ENCODE assay signal across 8 cellular contexts in genomic region chr5:96935556-96936430, GRCh38. TPM values are rescaled to one million over a fixed set of nuclear protein-coding genes. Genes with fewer than 3 reads are reported as not detected.
DNase-seq lines count a peak whose midpoint lies in the region; ATAC-seq and TF ChIP-seq lines count a peak whose summit lies in the region.

Gene LNPEP (plus strand): TSS chr5:96936080. CDS start chr5:96936156, 76 bp downstream.

- H3K9me3 Mint-ChIP-seq in natural killer cell treated with Interleukin-12 subunit alpha and Interleukin-12 subunit beta and Interleukin-15 and Interleukin-18, amount 100 ng/mL, for 72 hours = no peaks in the 10 kb centered on the region

- TF ChIP-seq CTCF in RWPE2 (IDR thresholded peaks at IDR 0.05; ENCODE audit: poor library complexity, severe bottlenecking) = no peak

- peaks cover 6% of the 10 kb centered on the region for H3K36me3 Mint-ChIP-seq in natural killer cell treated with Interleukin-12 subunit alpha and Interleukin-12 subunit beta and Interleukin-15 and Interleukin-18, amount 100 ng/mL, for 72 hours

- peaks cover 27% of the 10 kb centered on the region for H3K4me1 ChIP-seq in RWPE2 (ENCODE audit: insufficient read depth, poor library complexity, severe bottlenecking)

- H3K27me3 ChIP-seq in RWPE2 (ENCODE audit: insufficient read depth, poor library complexity, severe bottlenecking) = no peaks in the 10 kb centered on the region

- H3K4me3 ChIP-seq in RWPE2 (ENCODE audit: severe bottlenecking) = peak within 1 kb of the TSS; percentile 62

- peak within 1 kb of the TSS; percentile 87 for H3K27ac ChIP-seq in RWPE2 (ENCODE audit: poor library complexity, severe bottlenecking)

- H3K4me1 Mint-ChIP-seq in natural killer cell treated with Interleukin-12 subunit alpha and Interleukin-12 subunit beta and Interleukin-15 and Interleukin-18, amount 100 ng/mL, for 72 hours (ENCODE audit: low read depth in 2 of 2) = peaks cover 57 to 71% of the 10 kb centered on the region in 2 donors

- 0 out of 2 replicates have a peak, but pooled peaks cover 4% of the 10 kb centered on the region for H3K36me3 ChIP-seq in RWPE2 (ENCODE audit: low read depth)

- no peaks in the 10 kb centered on the region for H3K9me3 ChIP-seq in RWPE2 (ENCODE audit: severe bottlenecking)

- H3K27ac Mint-ChIP-seq in natural killer cell treated with Interleukin-12 subunit alpha and Interleukin-12 subunit beta and Interleukin-15 and Interleukin-18, amount 100 ng/mL, for 72 hours = peak within 1 kb of the TSS; percentile 93 to 95

- peak; percentile 99 for DNase-seq in Daoy (ENCODE audit: low read depth)
- peak; percentile 98 for DNase-seq in H4 (ENCODE audit: low spot score)
- peak; percentile 99 for DNase-seq in LoVo (ENCODE audit: low spot score)
- peak; percentile 99 for DNase-seq in RWPE2 (ENCODE audit: low spot score)
- DNase-seq in activated T-helper 9 cell treated with anti-CD3 and anti-CD28 coated beads, Interleukin-2, amount 50 U/mL, for 16 hours (ENCODE audit: low read depth) = peak; percentile 92
- peak; percentile 94 for DNase-seq in fibroblast of peridontal ligament (ENCODE audit: extremely low read depth)
- DNase-seq in natural killer cell treated with Interleukin-12 subunit alpha and Interleukin-12 subunit beta and Interleukin-15 and Interleukin-18, amount 100 ng/mL, for 72 hours (ENCODE audit: low spot score) = peak; percentile 97
- peak; percentile 95 for DNase-seq in stimulated activated naive CD8-positive, alpha-beta T cell treated with anti-CD3 and anti-CD28 coated beads, Interleukin-15, Interleukin-2, amounts not matched to agents 100 U/mL and 50 U/mL, for 24 hours

- peak within 1 kb of the TSS; percentile 90 for H3K4me3 Mint-ChIP-seq in natural killer cell treated with Interleukin-12 subunit alpha and Interleukin-12 subunit beta and Interleukin-15 and Interleukin-18, amount 100 ng/mL, for 72 hours

- ATAC-seq in RWPE2 (ENCODE audit: low read depth) = peak; percentile 80
- peak; percentile 73 to 84 for ATAC-seq in natural killer cell treated with Interleukin-12 subunit alpha and Interleukin-12 subunit beta and Interleukin-15 and Interleukin-18, amount 100 ng/mL, for 72 hours
- ATAC-seq in stimulated activated naive CD8-positive, alpha-beta T cell treated with anti-CD3 and anti-CD28 coated beads, Interleukin-15, Interleukin-2, amounts not matched to agents 100 U/mL and 50 U/mL, for 24 hours = peak; percentile 71

- H3K27me3 Mint-ChIP-seq in natural killer cell treated with Interleukin-12 subunit alpha and Interleukin-12 subunit beta and Interleukin-15 and Interleukin-18, amount 100 ng/mL, for 72 hours = no peaks in the 10 kb centered on the region

RNA-seq across cellular contexts. Expression of gene LNPEP, which starts in this region (rescaled TPM):
- 12.7 and 20.1 TPM in 2 replicates for total RNA-seq in Daoy (2014; rRNA removed; shearing (Covaris generic))
- 38.4 and 50.8 TPM in 2 replicates for total RNA-seq in H4 (2014; rRNA removed; shearing (Covaris generic))
- 100 to 1,000 TPM; 108 to 180 TPM for total RNA-seq in natural killer cell treated with Interleukin-12 subunit alpha and Interleukin-12 subunit beta and Interleukin-15 and Interleukin-18, amount 100 ng/mL, for 72 hours

Comparison
In these comparisons a context has a peak if more than half of its experiments do, and no peak if none do; other contexts are left out.
1. Peak in every context shown above with its lines: DNase-seq, ATAC-seq, H3K4me3 ChIP-seq and H3K27ac ChIP-seq.